Comparison of ENCODE assay signal across 23 cellular contexts in genomic region chr3:70658779-70659310, GRCh38.
"Had no signal": no experiment of that assay in that cellular context is flagged by ENCODE, and none has a peak within 500 bp of the region (broad histone marks: within the 10 kb centered on the region; RNA-seq: fewer than 3 reads in every experiment).

No MANE protein-coding gene starts in this region.

- H3K27ac ChIP-seq: coronary artery, esophagus squamous epithelium, lower lobe of right lung, prostate gland, right atrium auricular region, skin epidermis, spleen, thoracic aorta, tibial nerve, upper lobe of left lung, uterus had no signal

- H3K9me3 Mint-ChIP-seq: stimulated activated naive CD8-positive, alpha-beta T cell treated with anti-CD3 and anti-CD28 coated beads, Interleukin-15, Interleukin-2, amounts not matched to agents 100 ng/mL and 50 ng/mL, for 24 hours had no signal

- H3K36me3 ChIP-seq: esophagus squamous epithelium, lower lobe of right lung, prostate gland, right atrium auricular region, spleen, thoracic aorta, tibial nerve, upper lobe of left lung, uterus had no signal

- H3K27me3 ChIP-seq: right atrium auricular region, upper lobe of left lung, uterus had no signal

- ATAC-seq: effector memory CD8-positive, alpha-beta T cell; left ventricle myocardium superior; lower lobe of right lung; sciatic nerve; stimulated activated memory B cell treated with anti-CD40 and anti-IgM and Interleukin-4, amounts not matched to agents 10 μg/mL and 1 μg/mL and 100 μg/mL, for 72 hours had no signal

- H3K9me3 ChIP-seq: esophagus squamous epithelium, lower lobe of right lung, prostate gland, right atrium auricular region, thoracic aorta, tibial nerve, upper lobe of left lung, uterus had no signal

- H3K4me1 Mint-ChIP-seq: immature natural killer cell, nephron had no signal

- H3K36me3 Mint-ChIP-seq: immature natural killer cell; naive B cell; stimulated activated memory B cell treated with anti-CD40 and anti-IgM and Interleukin-4, amounts not matched to agents 10 μg/mL and 1 μg/mL and 100 μg/mL, for 72 hours had no signal

- H3K4me3 Mint-ChIP-seq: effector memory CD8-positive, alpha-beta T cell; immature natural killer cell; naive B cell; nephron; stimulated activated memory B cell treated with anti-CD40 and anti-IgM and Interleukin-4, amounts not matched to agents 10 μg/mL and 1 μg/mL and 100 μg/mL, for 72 hours; stimulated activated naive CD8-positive, alpha-beta T cell treated with anti-CD3 and anti-CD28 coated beads, Interleukin-15, Interleukin-2, amounts not matched to agents 100 ng/mL and 50 ng/mL, for 24 hours had no signal

- DNase-seq: effector memory CD8-positive, alpha-beta T cell; erythroblast; esophagus squamous epithelium; foreskin melanocyte; immature natural killer cell; left ventricle myocardium superior; lower lobe of right lung; naive B cell; nucleus accumbens; spleen; stimulated activated CD4-positive, alpha-beta T cell treated with anti-CD3 and anti-CD28 coated beads, Interleukin-4, amount 100 ng/mL, for 4 hours; upper lobe of left lung; uterus had no signal

- H3K4me1 ChIP-seq: esophagus squamous epithelium, lower lobe of right lung, prostate gland, right atrium auricular region, spleen, tibial nerve, upper lobe of left lung, uterus had no signal

- H3K4me3 ChIP-seq: coronary artery, esophagus squamous epithelium, lower lobe of right lung, prostate gland, right atrium auricular region, skin epidermis, spleen, thoracic aorta, tibial nerve, upper lobe of left lung, uterus had no signal

- H3K27ac Mint-ChIP-seq: effector memory CD8-positive, alpha-beta T cell; immature natural killer cell; naive B cell; nephron; stimulated activated memory B cell treated with anti-CD40 and anti-IgM and Interleukin-4, amounts not matched to agents 10 μg/mL and 1 μg/mL and 100 μg/mL, for 72 hours; stimulated activated naive CD8-positive, alpha-beta T cell treated with anti-CD3 and anti-CD28 coated beads, Interleukin-15, Interleukin-2, amounts not matched to agents 100 ng/mL and 50 ng/mL, for 24 hours had no signal
